In genomic region chr3:112642912-112643506, GRCh38 we compare ENCODE assay signal across 8 cellular contexts. TPM values are rescaled to one million over a fixed set of nuclear protein-coding genes. Genes with fewer than 3 reads are reported as not detected.
DNase-seq lines count a peak whose midpoint lies in the region; ATAC-seq and TF ChIP-seq lines count a peak whose summit lies in the region.

No MANE protein-coding gene starts in this region.

- peaks cover 20% of the 10 kb centered on the region for H3K4me1 Mint-ChIP-seq in endothelial cell (ENCODE audit: unreplicated experiment)

- H3K9me3 Mint-ChIP-seq in endothelial cell (ENCODE audit: unreplicated experiment), result no peaks in the 10 kb centered on the region

- no peaks in the 10 kb centered on the region for H3K36me3 Mint-ChIP-seq in endothelial cell (ENCODE audit: low read depth, unreplicated experiment)

- no peak for TF ChIP-seq CTCF in endothelial cell (IDR thresholded peaks at IDR 0.05; ENCODE audit: unreplicated experiment)

- H3K4me3 Mint-ChIP-seq in endothelial cell (ENCODE audit: unreplicated experiment), result no peak overlapping the region

- no peak overlapping the region for H3K27ac Mint-ChIP-seq in endothelial cell (ENCODE audit: unreplicated experiment)

- ATAC-seq in GM21381 (IDR thresholded peaks at IDR 0.05; ENCODE audit: unreplicated experiment), result peak; percentile 81

- DNase-seq in COR-L47 (lab: John Stamatoyannopoulos, UW) (peak; percentile 87), HT1080 (ENCODE audit: low read depth) (peak; percentile 95), NK-92 (lab: John Stamatoyannopoulos, UW; ENCODE audit: unreplicated experiment) (peak; percentile 14), endothelial cell (ENCODE audit: low spot score) (peak; percentile 80), mucosa of gallbladder (ENCODE audit: low spot score) (peak; percentile 87)
- DNase-seq in activated CD8-positive, alpha-beta memory T cell treated with anti-CD3 and anti-CD28 coated beads for 24 hours, result peak; percentile 89
- DNase-seq in stimulated activated CD8-positive, alpha-beta memory T cell treated with anti-CD3 and anti-CD28 coated beads, Interleukin-4, amount 100 ng/mL, for 48 hours, result peak; percentile 84

- H3K27me3 Mint-ChIP-seq in endothelial cell (ENCODE audit: unreplicated experiment), result peaks cover 2% of the 10 kb centered on the region

RNA-seq across cellular contexts. Expression of gene CCDC80, which starts 2.1 kb away (rescaled TPM):
- 50.9 and 52.2 TPM in 2 replicates for total RNA-seq in HT1080 (2014; rRNA removed; shearing (Covaris generic))
- 39.4 and 42.8 TPM in 2 replicates for polyA plus RNA-seq in HT1080 (2015; cell fraction: cytosol; rRNA removed)
- 121 and 125 TPM in 2 replicates for polyA plus RNA-seq in HT1080 (2015; cell fraction: nucleus; rRNA removed)
- total RNA-seq in endothelial cell (ENCODE audit: unreplicated experiment) (3.7 TPM), mucosa of gallbladder (67.8 TPM)

Comparison
In these comparisons a context has a peak if more than half of its experiments do, and no peak if none do; other contexts are left out.
1. Peak in every context shown above with its lines: DNase-seq and ATAC-seq.
2. DNase-seq: peak in every context shown above with its lines; median percentile 95 in HT1080; 89 in activated CD8-positive, alpha-beta memory T cell treated with anti-CD3 and anti-CD28 coated beads for 24 hours; 87 in COR-L47; 87 in mucosa of gallbladder; 84 in stimulated activated CD8-positive, alpha-beta memory T cell treated with anti-CD3 and anti-CD28 coated beads, Interleukin-4, amount 100 ng/mL, for 48 hours; 80 in endothelial cell; 14 in NK-92.
3. RNA of gene CCDC80, which starts 2.1 kb away (total RNA-seq): 67.8 TPM in mucosa of gallbladder (single experiment) and 50.9 to 52.2 TPM in HT1080; 3.7 TPM in endothelial cell (single experiment); every median in the first group is over 10 times any median in the second.